Comparison of ENCODE assay signal across 8 cellular contexts in genomic region chr12:48969847-48970701, GRCh38. TPM values are rescaled to one million over a fixed set of nuclear protein-coding genes. Genes with fewer than 3 reads are reported as not detected.
DNase-seq lines count a peak whose midpoint lies in the region; ATAC-seq lines count a peak whose summit lies in the region.

No MANE protein-coding gene starts in this region.

- no peak overlapping the region for H3K27ac ChIP-seq in SJCRH30

- no peak overlapping the region for H3K4me3 ChIP-seq in SJCRH30

- H3K27ac Mint-ChIP-seq in effector memory CD8-positive, alpha-beta T cell = no peak overlapping the region

- no peaks in the 10 kb centered on the region for H3K36me3 ChIP-seq in SJCRH30

- peaks cover 12% of the 10 kb centered on the region for H3K36me3 Mint-ChIP-seq in effector memory CD8-positive, alpha-beta T cell (ENCODE audit: insufficient read depth)

- no peaks in the 10 kb centered on the region for H3K9me3 ChIP-seq in SJCRH30 (replicated peaks)

- peaks cover 24% of the 10 kb centered on the region for H3K4me1 ChIP-seq in SJCRH30

- peaks cover 18 to 25% of the 10 kb centered on the region in 2 donors for H3K4me1 Mint-ChIP-seq in effector memory CD8-positive, alpha-beta T cell (ENCODE audit: low read depth in 2 of 2)

- peak overlapping the region; percentile 74 to 89 for H3K4me3 Mint-ChIP-seq in effector memory CD8-positive, alpha-beta T cell

- H3K9me3 Mint-ChIP-seq in effector memory CD8-positive, alpha-beta T cell = no peaks in the 10 kb centered on the region

- H3K27me3 ChIP-seq in SJCRH30 = peaks cover 4% of the 10 kb centered on the region

- DNase-seq in ELF-1 (ENCODE audit: low read depth, low spot score) (peak; percentile 64), NCI-H69 (lab: John Stamatoyannopoulos, UW) (peak; percentile 70), posterior vena cava (ENCODE audit: low spot score) (peak; percentile 84), UCSD-AML1 (lab: John Stamatoyannopoulos, UW; ENCODE audit: unreplicated experiment) (no peak), SJCRH30 (no peak)
- DNase-seq in effector memory CD8-positive, alpha-beta T cell = peak in 2 of 3 experiments; percentile 20 to 27

- ATAC-seq in effector memory CD8-positive, alpha-beta T cell (replicated peaks) = peak; percentile 71
- ATAC-seq in GM21576 (IDR thresholded peaks at IDR 0.05; ENCODE audit: unreplicated experiment) (no peak), GM21528 (IDR thresholded peaks at IDR 0.05; ENCODE audit: low FRiP score, unreplicated experiment) (no peak)

- intact Hi-C loops in posterior vena cava (cut with DNase I) = no loop called here

- peaks cover 32 to 41% of the 10 kb centered on the region in 2 donors for H3K27me3 Mint-ChIP-seq in effector memory CD8-positive, alpha-beta T cell

RNA-seq across cellular contexts. Expression of gene WNT10B, which starts 1.5 kb away (rescaled TPM):
- total RNA-seq in posterior vena cava = 1 to 10 TPM in 1 of 2 donors, under 1 TPM in 1; 0.33 to 4.0 TPM
- total RNA-seq in SJCRH30 (2014; rRNA removed; shearing (Covaris generic)) = 2.8 and 3.0 TPM in 2 replicates

RNA-seq across cellular contexts. Expression of gene WNT1, which starts 8.0 kb away (rescaled TPM):
- not detected for total RNA-seq in posterior vena cava
- not detected in 2 replicates for total RNA-seq in SJCRH30 (2014; rRNA removed; shearing (Covaris generic))

RNA-seq across cellular contexts. Expression of gene ARF3, which starts 12.8 kb away (rescaled TPM):
- total RNA-seq in posterior vena cava = 100 to 1,000 TPM; 127 to 130 TPM
- 80.9 and 82.1 TPM in 2 replicates for total RNA-seq in SJCRH30 (2014; rRNA removed; shearing (Covaris generic))

RNA-seq across cellular contexts. Expression of gene DDN, which starts 29.1 kb away (rescaled TPM):
- not detected for total RNA-seq in posterior vena cava
- total RNA-seq in SJCRH30 (2014; rRNA removed; shearing (Covaris generic)) = 5.0 and 5.5 TPM in 2 replicates

RNA-seq across cellular contexts. Expression of gene FKBP11, which starts 44.8 kb away (rescaled TPM):
- 10 to 100 TPM; 26.9 to 34.2 TPM for total RNA-seq in posterior vena cava
- total RNA-seq in SJCRH30 (2014; rRNA removed; shearing (Covaris generic)) = 6.5 and 8.6 TPM in 2 replicates

Comparison
In these comparisons a context has a peak if more than half of its experiments do, and no peak if none do; other contexts are left out.
1. DNase-seq: peak in ELF-1 (single experiment), NCI-H69 (single experiment), effector memory CD8-positive, alpha-beta T cell (2 of 3) and posterior vena cava (single experiment); none in UCSD-AML1 (single experiment) and SJCRH30 (0 of 2).